33 cellular contexts compared by ENCODE assay signal in the genomic region with DNA sequence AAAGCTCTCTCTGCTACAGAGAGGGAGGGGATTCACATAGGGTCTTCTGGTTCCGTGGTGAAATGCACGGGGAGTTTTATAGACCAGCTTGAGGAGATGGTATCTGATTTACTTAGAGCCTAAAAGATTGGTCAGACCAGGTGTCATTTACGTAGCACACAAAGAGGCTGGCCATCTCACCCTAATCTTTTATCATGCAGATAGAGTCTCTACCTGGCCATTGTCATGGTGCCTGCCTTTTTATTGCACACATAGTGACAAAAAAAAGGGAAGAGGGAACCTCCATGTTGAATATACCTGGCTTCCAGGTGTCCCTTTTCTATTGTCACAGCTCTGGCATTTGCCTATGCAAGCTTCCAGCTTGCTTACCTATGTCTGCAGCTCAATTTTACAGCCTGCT.
"Had no signal": no experiment of that assay in that cellular context is flagged by ENCODE, and none has a peak within 500 bp of the region (broad histone marks: within the 10 kb centered on the region; RNA-seq: fewer than 3 reads in every experiment).

No MANE protein-coding gene starts in this region.

- H3K27ac Mint-ChIP-seq: activated CD4-positive, alpha-beta memory T cell treated with anti-CD3 and anti-CD28 coated beads, Interleukin-2, amount 10 ng/mL, durations not matched to agents 7 days and 5 days; activated CD4-positive, alpha-beta T cell treated with anti-CD3 and anti-CD28 coated beads, Interleukin-2, amount 10 ng/mL, durations not matched to agents 7 days and 5 days; activated naive CD4-positive, alpha-beta T cell treated with anti-CD3 and anti-CD28 coated beads, Interleukin-2, amount 50 U/mL, for 24 hours; activated naive CD8-positive, alpha-beta T cell treated with anti-CD3 and anti-CD28 coated beads, Interleukin-2, amount 50 U/mL, for 24 hours; activated T-cell treated with anti-CD3 and anti-CD28 coated beads, Interleukin-2, amount 50 U/mL, for 24 hours; activated T-helper 17 cell treated with anti-CD3 and anti-CD28 coated beads, Interleukin-2, amount 50 U/mL, for 72 hours; dendritic cell treated with granulocyte-macrophage colony-stimulating factor and Interleukin-4, amounts not matched to agents 40 ng/mL and 50 ng/mL, for 4 days; nephron; stimulated activated memory B cell treated with anti-CD40 and anti-IgM and Interleukin-4, amounts not matched to agents 10 μg/mL and 1 μg/mL and 100 μg/mL, for 72 hours had no signal

- H3K4me3 Mint-ChIP-seq: activated CD4-positive, alpha-beta memory T cell treated with anti-CD3 and anti-CD28 coated beads, Interleukin-2, amount 10 ng/mL, durations not matched to agents 7 days and 5 days; activated CD4-positive, alpha-beta T cell treated with anti-CD3 and anti-CD28 coated beads, Interleukin-2, amount 10 ng/mL, durations not matched to agents 7 days and 5 days; activated naive CD4-positive, alpha-beta T cell treated with anti-CD3 and anti-CD28 coated beads, Interleukin-2, amount 50 U/mL, for 24 hours; activated naive CD8-positive, alpha-beta T cell treated with anti-CD3 and anti-CD28 coated beads, Interleukin-2, amount 50 U/mL, for 24 hours; activated T-cell treated with anti-CD3 and anti-CD28 coated beads, Interleukin-2, amount 50 U/mL, for 24 hours; activated T-helper 17 cell treated with anti-CD3 and anti-CD28 coated beads, Interleukin-2, amount 50 U/mL, for 72 hours; central memory CD8-positive, alpha-beta T cell; dendritic cell treated with granulocyte-macrophage colony-stimulating factor and Interleukin-4, amounts not matched to agents 40 ng/mL and 50 ng/mL, for 4 days; nephron; stimulated activated memory B cell treated with anti-CD40 and anti-IgM and Interleukin-4, amounts not matched to agents 10 μg/mL and 1 μg/mL and 100 μg/mL, for 72 hours had no signal

- H3K9me3 ChIP-seq: breast epithelium, esophagus muscularis mucosa, heart left ventricle, lower lobe of right lung, pancreas, prostate gland, sigmoid colon, thyroid gland, upper lobe of left lung, vagina had no signal

- H3K4me3 ChIP-seq: breast epithelium, esophagus muscularis mucosa, heart left ventricle, left lung, lower lobe of right lung, mucosa of descending colon, pancreas, prostate gland, sigmoid colon, stomach, thyroid gland, upper lobe of left lung, vagina had no signal

- H3K27ac ChIP-seq: breast epithelium, esophagus muscularis mucosa, foreskin keratinocyte, heart left ventricle, left lung, lower lobe of right lung, pancreas, prostate gland, sigmoid colon, stomach, thyroid gland, upper lobe of left lung, vagina had no signal

- H3K9me3 Mint-ChIP-seq: activated CD4-positive, alpha-beta memory T cell treated with anti-CD3 and anti-CD28 coated beads, Interleukin-2, amount 10 ng/mL, durations not matched to agents 7 days and 5 days; activated CD4-positive, alpha-beta T cell treated with anti-CD3 and anti-CD28 coated beads, Interleukin-2, amount 10 ng/mL, durations not matched to agents 7 days and 5 days; activated naive CD4-positive, alpha-beta T cell treated with anti-CD3 and anti-CD28 coated beads, Interleukin-2, amount 50 U/mL, for 24 hours; activated T-cell treated with anti-CD3 and anti-CD28 coated beads, Interleukin-2, amount 50 U/mL, for 24 hours; activated T-helper 17 cell treated with anti-CD3 and anti-CD28 coated beads, Interleukin-2, amount 50 U/mL, for 72 hours; nephron had no signal

- H3K27me3 Mint-ChIP-seq: activated CD4-positive, alpha-beta memory T cell treated with anti-CD3 and anti-CD28 coated beads, Interleukin-2, amount 10 ng/mL, durations not matched to agents 7 days and 5 days; activated CD4-positive, alpha-beta T cell treated with anti-CD3 and anti-CD28 coated beads, Interleukin-2, amount 10 ng/mL, durations not matched to agents 7 days and 5 days; activated naive CD8-positive, alpha-beta T cell treated with anti-CD3 and anti-CD28 coated beads, Interleukin-2, amount 50 U/mL, for 24 hours; central memory CD8-positive, alpha-beta T cell; dendritic cell treated with granulocyte-macrophage colony-stimulating factor and Interleukin-4, amounts not matched to agents 40 ng/mL and 50 ng/mL, for 4 days; stimulated activated memory B cell treated with anti-CD40 and anti-IgM and Interleukin-4, amounts not matched to agents 10 μg/mL and 1 μg/mL and 100 μg/mL, for 72 hours had no signal

- H3K27me3 ChIP-seq: breast epithelium, esophagus muscularis mucosa, foreskin keratinocyte, heart left ventricle, left lung, pancreas, sigmoid colon, stomach, thyroid gland, upper lobe of left lung, vagina had no signal

- DNase-seq: activated CD4-positive, alpha-beta memory T cell treated with anti-CD3 and anti-CD28 coated beads, Interleukin-2, amount 10 ng/mL, durations not matched to agents 7 days and 5 days; activated CD4-positive, alpha-beta T cell treated with anti-CD3 and anti-CD28 coated beads for 1 hour; activated CD4-positive, alpha-beta T cell treated with anti-CD3 and anti-CD28 coated beads, Interleukin-2, amount 10 ng/mL, durations not matched to agents 7 days and 5 days; activated CD8-positive, alpha-beta memory T cell treated with anti-CD3 and anti-CD28 coated beads, Interleukin-2, amount 50 U/mL, for 48 hours; activated gamma-delta T cell treated with Interleukin-2 at 50 U/mL for 16 hours; activated naive CD8-positive, alpha-beta T cell treated with anti-CD3 and anti-CD28 coated beads, Interleukin-2, amount 50 U/mL, for 24 hours; activated T-cell treated with anti-CD3 and anti-CD28 coated beads, Interleukin-2, amount 50 U/mL, for 24 hours; heart left ventricle; hypothalamus; kidney glomerular epithelial cell; left lung; lower lobe of right lung; mucosa of descending colon; pancreas; retina; sigmoid colon; small intestine; stimulated activated CD4-positive, alpha-beta T cell treated with anti-CD3 and anti-CD28 coated beads, Interleukin-4, amount 100 ng/mL, for 24 hours; stomach; T-helper 2 cell; thyroid gland; upper lobe of left lung had no signal

- H3K36me3 ChIP-seq: breast epithelium, esophagus muscularis mucosa, heart left ventricle, left lung, lower lobe of right lung, pancreas, prostate gland, sigmoid colon, stomach, thyroid gland, upper lobe of left lung, vagina had no signal

- H3K36me3 Mint-ChIP-seq: activated naive CD4-positive, alpha-beta T cell treated with anti-CD3 and anti-CD28 coated beads, Interleukin-2, amount 50 U/mL, for 24 hours; stimulated activated memory B cell treated with anti-CD40 and anti-IgM and Interleukin-4, amounts not matched to agents 10 μg/mL and 1 μg/mL and 100 μg/mL, for 72 hours had no signal

- H3K4me1 ChIP-seq: breast epithelium, foreskin keratinocyte, heart left ventricle, left lung, lower lobe of right lung, pancreas, prostate gland, sigmoid colon, stomach, thyroid gland, upper lobe of left lung, vagina had no signal

- H3K4me1 Mint-ChIP-seq: activated CD4-positive, alpha-beta memory T cell treated with anti-CD3 and anti-CD28 coated beads, Interleukin-2, amount 10 ng/mL, durations not matched to agents 7 days and 5 days; activated CD4-positive, alpha-beta T cell treated with anti-CD3 and anti-CD28 coated beads, Interleukin-2, amount 10 ng/mL, durations not matched to agents 7 days and 5 days; activated naive CD4-positive, alpha-beta T cell treated with anti-CD3 and anti-CD28 coated beads, Interleukin-2, amount 50 U/mL, for 24 hours; activated naive CD8-positive, alpha-beta T cell treated with anti-CD3 and anti-CD28 coated beads, Interleukin-2, amount 50 U/mL, for 24 hours; activated T-helper 17 cell treated with anti-CD3 and anti-CD28 coated beads, Interleukin-2, amount 50 U/mL, for 72 hours; central memory CD8-positive, alpha-beta T cell; stimulated activated memory B cell treated with anti-CD40 and anti-IgM and Interleukin-4, amounts not matched to agents 10 μg/mL and 1 μg/mL and 100 μg/mL, for 72 hours had no signal

- ATAC-seq: activated naive CD8-positive, alpha-beta T cell treated with anti-CD3 and anti-CD28 coated beads, Interleukin-2, amount 50 U/mL, for 24 hours; activated T-helper 17 cell treated with anti-CD3 and anti-CD28 coated beads, Interleukin-2, amount 50 U/mL, for 72 hours; foreskin keratinocyte; heart left ventricle; left lung; lower lobe of right lung; mucosa of descending colon; pancreas; stimulated activated memory B cell treated with anti-CD40 and anti-IgM and Interleukin-4, amounts not matched to agents 10 μg/mL and 1 μg/mL and 100 μg/mL, for 72 hours had no signal
